In genomic region chr18:5395860-5396448, GRCh38 we compare ENCODE assay signal across 15 cellular contexts.
DNase-seq lines count a peak whose midpoint lies in the region; ATAC-seq lines count a peak whose summit lies in the region.
"Had no signal": no experiment of that assay in that cellular context is flagged by ENCODE, and none has a peak within 500 bp of the region (broad histone marks: within the 10 kb centered on the region; RNA-seq: fewer than 3 reads in every experiment).

No MANE protein-coding gene starts in this region.

- CTCF ChIA-PET in activated naive CD4-positive, alpha-beta T cell treated with anti-CD3 and anti-CD28 coated beads for 36 hours (lab: Charles Lee) = no interaction called here

- peaks cover 3% of the 10 kb centered on the region for H3K4me1 Mint-ChIP-seq in activated naive CD4-positive, alpha-beta T cell treated with anti-CD3 and anti-CD28 coated beads for 36 hours (ENCODE audit: low read depth)
- H3K4me1 Mint-ChIP-seq in immature natural killer cell = no peaks in the 10 kb centered on the region
- H3K4me1 Mint-ChIP-seq in stimulated activated effector memory CD8-positive, alpha-beta T cell treated with anti-CD3 and anti-CD28 coated beads, Interleukin-12 subunit alpha, Interleukin-12 subunit beta, amount 100 ng/mL, for 72 hours = peaks cover 4% of the 10 kb centered on the region

- peak overlapping the region in 1 of 2 donors; percentile 8 for H3K27ac Mint-ChIP-seq in activated naive CD4-positive, alpha-beta T cell treated with anti-CD3 and anti-CD28 coated beads, Interleukin-2, amount 50 U/mL, for 72 hours
- no peak overlapping the region for H3K27ac Mint-ChIP-seq in activated naive CD4-positive, alpha-beta T cell treated with anti-CD3 and anti-CD28 coated beads for 36 hours
- H3K27ac Mint-ChIP-seq in immature natural killer cell = no peak overlapping the region
- no peak overlapping the region for H3K27ac Mint-ChIP-seq in stimulated activated effector memory CD8-positive, alpha-beta T cell treated with anti-CD3 and anti-CD28 coated beads, Interleukin-12 subunit alpha, Interleukin-12 subunit beta, amount 100 ng/mL, for 72 hours
- H3K27ac Mint-ChIP-seq: CD4-positive, CD25-positive, alpha-beta regulatory T cell had no signal

- no peaks in the 10 kb centered on the region for H3K27me3 Mint-ChIP-seq in activated naive CD4-positive, alpha-beta T cell treated with anti-CD3 and anti-CD28 coated beads for 36 hours (ENCODE audit: low read depth)
- peaks cover 0 to 4% (median 1%) of the 10 kb centered on the region in 3 donors for H3K27me3 Mint-ChIP-seq in immature natural killer cell (ENCODE audit: low read depth in 3 of 3)

- DNase-seq in activated naive CD4-positive, alpha-beta T cell treated with anti-CD3 and anti-CD28 coated beads, Interleukin-2, amount 50 U/mL, for 72 hours (ENCODE audit: low spot score in 2 of 2) = no peak
- DNase-seq in activated naive CD4-positive, alpha-beta T cell treated with anti-CD3 and anti-CD28 coated beads for 36 hours = no peak
- peak; percentile 83 for DNase-seq in RPMI8226
- no peak for DNase-seq in sciatic nerve (ENCODE audit: low spot score)
- DNase-seq in immature natural killer cell = no peak
- no peak for DNase-seq in stimulated activated effector memory CD8-positive, alpha-beta T cell treated with anti-CD3 and anti-CD28 coated beads, Interleukin-12 subunit alpha, Interleukin-12 subunit beta, amount 100 ng/mL, for 72 hours (ENCODE audit: low spot score in 2 of 2)
- DNase-seq: DMS79, GOT3, Kasumi-1, NCI-H187, NCI-H345, NCI-H526, SHP77 treated with DMSO at 0.1 percent for 48 hours had no signal

- peak; percentile 52 to 75 for ATAC-seq in activated naive CD4-positive, alpha-beta T cell treated with anti-CD3 and anti-CD28 coated beads, Interleukin-2, amount 50 U/mL, for 72 hours
- ATAC-seq in HG02678 (IDR thresholded peaks at IDR 0.05; ENCODE audit: unreplicated experiment) = peak; percentile 45
- ATAC-seq in sciatic nerve = peak; percentile 68
- ATAC-seq in stimulated activated effector memory CD8-positive, alpha-beta T cell treated with anti-CD3 and anti-CD28 coated beads, Interleukin-12 subunit alpha, Interleukin-12 subunit beta, amount 100 ng/mL, for 72 hours = no peak

- no peaks in the 10 kb centered on the region for H3K9me3 Mint-ChIP-seq in activated naive CD4-positive, alpha-beta T cell treated with anti-CD3 and anti-CD28 coated beads, Interleukin-2, amount 50 U/mL, for 72 hours
- no peaks in the 10 kb centered on the region for H3K9me3 Mint-ChIP-seq in activated naive CD4-positive, alpha-beta T cell treated with anti-CD3 and anti-CD28 coated beads for 36 hours
- H3K9me3 Mint-ChIP-seq in immature natural killer cell = no peaks in the 10 kb centered on the region
- H3K9me3 Mint-ChIP-seq in stimulated activated effector memory CD8-positive, alpha-beta T cell treated with anti-CD3 and anti-CD28 coated beads, Interleukin-12 subunit alpha, Interleukin-12 subunit beta, amount 100 ng/mL, for 72 hours = no peaks in the 10 kb centered on the region

- intact Hi-C loops in activated naive CD4-positive, alpha-beta T cell treated with anti-CD3 and anti-CD28 coated beads for 36 hours (cut with micrococcal nuclease) = no loop called here
- intact Hi-C loops in sciatic nerve (cut with DNase I) = no loop called here

- no peaks in the 10 kb centered on the region for H3K36me3 Mint-ChIP-seq in activated naive CD4-positive, alpha-beta T cell treated with anti-CD3 and anti-CD28 coated beads, Interleukin-2, amount 50 U/mL, for 72 hours
- no peaks in the 10 kb centered on the region for H3K36me3 Mint-ChIP-seq in activated naive CD4-positive, alpha-beta T cell treated with anti-CD3 and anti-CD28 coated beads for 36 hours (ENCODE audit: low read depth)
- no peaks in the 10 kb centered on the region for H3K36me3 Mint-ChIP-seq in immature natural killer cell
- no peaks in the 10 kb centered on the region for H3K36me3 Mint-ChIP-seq in stimulated activated effector memory CD8-positive, alpha-beta T cell treated with anti-CD3 and anti-CD28 coated beads, Interleukin-12 subunit alpha, Interleukin-12 subunit beta, amount 100 ng/mL, for 72 hours
- H3K36me3 Mint-ChIP-seq: CD4-positive, CD25-positive, alpha-beta regulatory T cell had no signal

- no peak overlapping the region for H3K4me3 Mint-ChIP-seq in activated naive CD4-positive, alpha-beta T cell treated with anti-CD3 and anti-CD28 coated beads for 36 hours
- H3K4me3 Mint-ChIP-seq in immature natural killer cell = no peak overlapping the region
- H3K4me3 Mint-ChIP-seq in stimulated activated effector memory CD8-positive, alpha-beta T cell treated with anti-CD3 and anti-CD28 coated beads, Interleukin-12 subunit alpha, Interleukin-12 subunit beta, amount 100 ng/mL, for 72 hours = no peak overlapping the region
- H3K4me3 Mint-ChIP-seq: CD4-positive, CD25-positive, alpha-beta regulatory T cell had no signal
